Comparison of ENCODE assay signal across 20 cellular contexts in the genomic region with DNA sequence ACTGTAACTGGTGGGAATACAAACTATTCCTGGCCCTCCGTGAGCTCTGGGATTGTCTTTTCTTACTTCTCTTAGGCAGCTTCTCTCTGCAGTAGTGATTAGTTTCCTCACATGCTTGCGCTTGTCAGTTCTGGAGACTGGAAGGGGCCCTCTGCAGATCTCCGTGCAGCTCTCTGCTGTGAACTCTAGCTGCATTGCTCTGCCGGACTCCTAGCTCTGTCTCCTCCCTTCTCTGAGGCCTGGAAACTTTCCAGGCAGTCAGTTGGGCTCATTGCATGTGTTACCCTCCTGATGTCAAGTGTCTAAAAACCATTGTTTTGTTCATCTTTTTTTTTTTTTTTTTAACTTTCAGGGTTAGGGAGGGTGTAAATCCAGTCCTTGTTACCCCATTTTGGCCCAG.
"Had no signal": no experiment of that assay in that cellular context is flagged by ENCODE, and none has a peak within 500 bp of the region (broad histone marks: within the 10 kb centered on the region; RNA-seq: fewer than 3 reads in every experiment).

No MANE protein-coding gene starts in this region.

- H2AFZ ChIP-seq: parathyroid adenoma had no signal

- H3K27me3 ChIP-seq: ascending aorta, breast epithelium, tibial nerve, uterus had no signal

- H3K27ac ChIP-seq: ascending aorta, breast epithelium, parathyroid adenoma, tibial nerve, uterus had no signal

- DNase-seq: activated CD4-positive, alpha-beta T cell treated with anti-CD3 and anti-CD28 coated beads, Interleukin-2, amount 10 ng/mL, durations not matched to agents 7 days and 5 days; activated CD8-positive, alpha-beta memory T cell treated with anti-CD3 and anti-CD28 coated beads, Interleukin-2, amount 50 U/mL, for 4 hours; activated naive CD4-positive, alpha-beta T cell treated with anti-CD3 and anti-CD28 coated beads, Interleukin-2, amount 10 ng/mL, durations not matched to agents 7 days and 5 days; activated T-cell treated with anti-CD3 and anti-CD28 coated beads, Interleukin-2, amount 50 U/mL, for 4 hours; dermis blood vessel endothelial cell; effector memory CD8-positive, alpha-beta T cell; foreskin fibroblast; glutamatergic neuron; mesenchymal stem cell; natural killer cell; stimulated activated CD4-positive, alpha-beta T cell treated with anti-CD3 and anti-CD28 coated beads, Interleukin-12 subunit alpha, Interleukin-12 subunit beta, amount 100 ng/mL, for 4 hours; stimulated activated CD4-positive, alpha-beta T cell treated with anti-CD3 and anti-CD28 coated beads, Interleukin-1b, Interleukin-23, amount 100 ng/mL, for 48 hours; stimulated activated CD8-positive, alpha-beta memory T cell treated with anti-CD3 and anti-CD28 coated beads, Interleukin-4, amount 100 ng/mL, for 48 hours; stimulated activated naive CD4-positive, alpha-beta T cell treated with Interleukin-2 at 50 U/mL for 16 hours; uterus had no signal

- H3K9ac ChIP-seq: parathyroid adenoma had no signal

- H3K4me1 ChIP-seq: ascending aorta, breast epithelium, parathyroid adenoma, tibial nerve, uterus had no signal

- FAIRE-seq: keratinocyte had no signal

- ATAC-seq: activated T-cell treated with anti-CD3 and anti-CD28 coated beads, Interleukin-2, amount 50 U/mL, for 4 hours; effector memory CD8-positive, alpha-beta T cell had no signal

- H3K36me3 ChIP-seq: breast epithelium, uterus had no signal

- H3K4me3 ChIP-seq: ascending aorta, breast epithelium, tibial nerve, uterus had no signal

- H3K9me3 ChIP-seq: breast epithelium, uterus had no signal
